10 cellular contexts compared by ENCODE assay signal in genomic region chr4:83581411-83582288, GRCh38. TPM values are rescaled to one million over a fixed set of nuclear protein-coding genes. Genes with fewer than 3 reads are reported as not detected.
DNase-seq lines count a peak whose midpoint lies in the region; ATAC-seq and TF ChIP-seq lines count a peak whose summit lies in the region.
"Had no signal": no experiment of that assay in that cellular context is flagged by ENCODE, and none has a peak within 500 bp of the region (broad histone marks: within the 10 kb centered on the region; RNA-seq: fewer than 3 reads in every experiment).

No MANE protein-coding gene starts in this region.

- CTCF ChIA-PET in OCI-LY7 (lab: Charles Lee; ENCODE audit: unreplicated experiment): interaction anchor here (0.6 to 1.4 kb wide), 2 partner anchors 89 to 348 kb away, joined by 3 read pairs; no protein-coding TSS in a partner anchor

- no peaks in the 10 kb centered on the region for H3K27me3 Mint-ChIP-seq in stimulated activated memory B cell treated with anti-CD40 and anti-IgM and Interleukin-4, amounts not matched to agents 10 μg/mL and 1 μg/mL and 100 μg/mL, for 72 hours
- no peaks in the 10 kb centered on the region for H3K27me3 Mint-ChIP-seq in activated T-cell treated with anti-CD3 and anti-CD28 coated beads, Interleukin-2, amount 50 U/mL, for 72 hours (ENCODE audit: low read depth)
- H3K27me3 Mint-ChIP-seq in endothelial cell (ENCODE audit: unreplicated experiment): no peaks in the 10 kb centered on the region

- peak overlapping the region; percentile 59 for H2AFZ ChIP-seq in OCI-LY7 (ENCODE audit: low read length)

- peak overlapping the region; percentile 52 for H3K4me2 ChIP-seq in OCI-LY7 (ENCODE audit: low read length)

- peak overlapping the region; percentile 75 for H3K27ac Mint-ChIP-seq in stimulated activated memory B cell treated with anti-CD40 and anti-IgM and Interleukin-4, amounts not matched to agents 10 μg/mL and 1 μg/mL and 100 μg/mL, for 72 hours
- no peak overlapping the region for H3K27ac Mint-ChIP-seq in activated T-cell treated with anti-CD3 and anti-CD28 coated beads, Interleukin-2, amount 50 U/mL, for 72 hours
- H3K27ac Mint-ChIP-seq in endothelial cell (ENCODE audit: unreplicated experiment): no peak overlapping the region
- H3K27ac Mint-ChIP-seq: endodermal cell had no signal

- no peaks in the 10 kb centered on the region for H4K20me1 ChIP-seq in OCI-LY7 (ENCODE audit: insufficient read depth, low read length)

- intact Hi-C loops in Right ventricle myocardium superior (cut with DNase I): no loop called here
- intact Hi-C loops in Right ventricle myocardium inferior (cut with DNase I): loop anchor here (5.0 kb wide), 1 partner anchor 36 kb away; no protein-coding TSS in a partner anchor
- intact Hi-C loops in OCI-LY7 (cut with micrococcal nuclease; ENCODE audit: unreplicated experiment): loop anchor here (1.0 to 2.0 kb wide), 2 partner anchors 219 to 297 kb away; partner anchors contain the start of gene COQ2
- intact Hi-C loops in prostate gland (cut with DNase I): no loop called here

- H3K36me3 Mint-ChIP-seq in stimulated activated memory B cell treated with anti-CD40 and anti-IgM and Interleukin-4, amounts not matched to agents 10 μg/mL and 1 μg/mL and 100 μg/mL, for 72 hours: no peaks in the 10 kb centered on the region
- H3K36me3 Mint-ChIP-seq in activated T-cell treated with anti-CD3 and anti-CD28 coated beads, Interleukin-2, amount 50 U/mL, for 72 hours (ENCODE audit: insufficient read depth in 2 of 2): no peaks in the 10 kb centered on the region
- H3K36me3 Mint-ChIP-seq in endothelial cell (ENCODE audit: low read depth, unreplicated experiment): no peaks in the 10 kb centered on the region

- H3K27me3 ChIP-seq in prostate gland (replicated peaks; ENCODE audit: insufficient read depth): no peaks in the 10 kb centered on the region

- TF ChIP-seq POLR2A in prostate gland (IDR thresholded peaks at IDR 0.05): no peak

- no peaks in the 10 kb centered on the region for H3K79me2 ChIP-seq in OCI-LY7 (ENCODE audit: insufficient read depth, low read depth, low read length)

- H3K4me1 ChIP-seq in OCI-LY7 (ENCODE audit: insufficient read depth, low read length, poor library complexity, severe bottlenecking) (peaks cover 12% of the 10 kb centered on the region), prostate gland (replicated peaks) (no peaks in the 10 kb centered on the region)

- H3K36me3 ChIP-seq in OCI-LY7 (ENCODE audit: insufficient read depth, low read length): no peaks in the 10 kb centered on the region
- no peaks in the 10 kb centered on the region for H3K36me3 ChIP-seq in prostate gland

- TF ChIP-seq CTCF in OCI-LY7 (conservative IDR thresholded peaks at IDR 0.05; ENCODE audit: low read length): no peak
- no peak for TF ChIP-seq CTCF in prostate gland (IDR thresholded peaks at IDR 0.05)
- TF ChIP-seq CTCF in endothelial cell (IDR thresholded peaks at IDR 0.05; ENCODE audit: unreplicated experiment): no peak

- peak; percentile 6 for ATAC-seq in Right ventricle myocardium superior (ENCODE audit: poor library complexity)
- no peak for ATAC-seq in Right ventricle myocardium inferior
- ATAC-seq in HG03025 (IDR thresholded peaks at IDR 0.05; ENCODE audit: low FRiP score, unreplicated experiment): peak; percentile 91
- ATAC-seq in stimulated activated memory B cell treated with anti-CD40 and anti-IgM and Interleukin-4, amounts not matched to agents 10 μg/mL and 1 μg/mL and 100 μg/mL, for 72 hours: peak; percentile 94
- no peak for ATAC-seq in activated T-cell treated with anti-CD3 and anti-CD28 coated beads, Interleukin-2, amount 50 U/mL, for 72 hours (replicated peaks in 1 of 2)

- DNase-seq in Right ventricle myocardium superior (no peak), Right ventricle myocardium inferior (ENCODE audit: missing footprints) (no peak), OCI-LY7 (ENCODE audit: low spot score) (no peak), prostate gland (ENCODE audit: low spot score) (no peak), endothelial cell (ENCODE audit: low spot score) (no peak)
- no peak for DNase-seq in activated T-cell treated with anti-CD3 and anti-CD28 coated beads, Interleukin-2, amount 50 U/mL, for 72 hours

- BruUV-seq in OCI-LY7 (replicated peaks; lab: Mats Ljungman, UMichigan): no TSS peak

- 93% methylated on average over 10 of the region's 10 CpGs for WGBS in prostate gland

- H3K4me3 Mint-ChIP-seq in stimulated activated memory B cell treated with anti-CD40 and anti-IgM and Interleukin-4, amounts not matched to agents 10 μg/mL and 1 μg/mL and 100 μg/mL, for 72 hours: peak overlapping the region; percentile 62
- no peak overlapping the region for H3K4me3 Mint-ChIP-seq in activated T-cell treated with anti-CD3 and anti-CD28 coated beads, Interleukin-2, amount 50 U/mL, for 72 hours
- H3K4me3 Mint-ChIP-seq in endothelial cell (ENCODE audit: unreplicated experiment): no peak overlapping the region
- H3K4me3 Mint-ChIP-seq: endodermal cell had no signal

- POLR2A ChIA-PET in OCI-LY7 (lab: Charles Lee): interaction anchor here (2.1 to 3.6 kb wide), 3 partner anchors 15 to 216 kb away, joined by 5 to 26 read pairs (median 8); no protein-coding TSS in a partner anchor

- H3K27ac ChIP-seq in OCI-LY7 (ENCODE audit: low read depth, low read length, poor library complexity, severe bottlenecking) (peak overlapping the region; percentile 14), prostate gland (no peak overlapping the region)

- H3K9me2 ChIP-seq in OCI-LY7 (ENCODE audit: insufficient read depth, low read length): no peaks in the 10 kb centered on the region

- H3K4me1 Mint-ChIP-seq in stimulated activated memory B cell treated with anti-CD40 and anti-IgM and Interleukin-4, amounts not matched to agents 10 μg/mL and 1 μg/mL and 100 μg/mL, for 72 hours: peaks cover 27% of the 10 kb centered on the region
- H3K4me1 Mint-ChIP-seq in activated T-cell treated with anti-CD3 and anti-CD28 coated beads, Interleukin-2, amount 50 U/mL, for 72 hours (ENCODE audit: low read depth): no peaks in the 10 kb centered on the region
- no peaks in the 10 kb centered on the region for H3K4me1 Mint-ChIP-seq in endothelial cell (ENCODE audit: unreplicated experiment)

- H3K9me3 Mint-ChIP-seq in stimulated activated memory B cell treated with anti-CD40 and anti-IgM and Interleukin-4, amounts not matched to agents 10 μg/mL and 1 μg/mL and 100 μg/mL, for 72 hours: no peaks in the 10 kb centered on the region
- H3K9me3 Mint-ChIP-seq in activated T-cell treated with anti-CD3 and anti-CD28 coated beads, Interleukin-2, amount 50 U/mL, for 72 hours: no peaks in the 10 kb centered on the region
- no peaks in the 10 kb centered on the region for H3K9me3 Mint-ChIP-seq in endothelial cell (ENCODE audit: unreplicated experiment)

- H3K9me3 ChIP-seq in OCI-LY7 (ENCODE audit: low read length) (no peaks in the 10 kb centered on the region), prostate gland (no peaks in the 10 kb centered on the region)

- H3K4me3 ChIP-seq in OCI-LY7 (ENCODE audit: low read depth, low read length, poor library complexity, severe bottlenecking) (peak overlapping the region; percentile 11), prostate gland (no peak overlapping the region)
- H3K4me3 ChIP-seq: lung had no signal

RNA-seq across cellular contexts. Expression of gene GPAT3, which starts 45.7 kb away (rescaled TPM):
- 39.6 TPM for total RNA-seq in Right ventricle myocardium superior
- total RNA-seq in Right ventricle myocardium inferior: 33.8 TPM
- 0.41 TPM in 1 of 2 replicates, not detected in the other for total RNA-seq in OCI-LY7 (2014; rRNA removed; shearing (Covaris generic))
- not detected in 2 replicates for total RNA-seq in OCI-LY7 (2022)
- total RNA-seq in prostate gland: 1 to 10 TPM; 1.2 to 3.7 TPM
- 1 to 10 TPM; 1.2 to 5.1 TPM for total RNA-seq in activated T-cell treated with anti-CD3 and anti-CD28 coated beads, Interleukin-2, amount 50 U/mL, for 72 hours
- 16.0 TPM for total RNA-seq in endothelial cell (ENCODE audit: unreplicated experiment)

Comparison
In these comparisons a context has a peak if more than half of its experiments do, and no peak if none do; other contexts are left out.
1. ATAC-seq: peak in Right ventricle myocardium superior (single experiment), HG03025 (single experiment) and stimulated activated memory B cell treated with anti-CD40 and anti-IgM and Interleukin-4, amounts not matched to agents 10 μg/mL and 1 μg/mL and 100 μg/mL, for 72 hours (single experiment); none in Right ventricle myocardium inferior (single experiment) and activated T-cell treated with anti-CD3 and anti-CD28 coated beads, Interleukin-2, amount 50 U/mL, for 72 hours (0 of 2).
2. intact Hi-C loops: an anchor here in Right ventricle myocardium inferior (5.0 kb wide) and OCI-LY7 (1.0 to 2.0 kb wide); none called in Right ventricle myocardium superior and prostate gland.